Comparison of ENCODE assay signal across 1 cellular context in genomic region chr6:159038914-159039884, GRCh38.
TF ChIP-seq lines count a peak whose summit lies in the region.

No MANE protein-coding gene starts in this region.

TF ChIP-seq in GM12878, 131 proteins besides CTCF, POLR2A, EP300 and RAD21 (continued from another document and continues in another):
- TF ChIP-seq CREM (IDR thresholded peaks at IDR 0.05; ENCODE audit: low read depth) (peak; percentile 88), ZBED1 (IDR thresholded peaks at IDR 0.05; ENCODE audit: borderline replicate concordance) (no peak; the same call in 1 of the 2 replicates), RB1 (IDR thresholded peaks at IDR 0.05; ENCODE audit: borderline replicate concordance) (peak; percentile 52; the same call in 1 of the 2 replicates), FOXK2 (IDR thresholded peaks at IDR 0.05) (no peak), ATF7 (IDR thresholded peaks at IDR 0.05; ENCODE audit: low read depth) (peak; percentile 86), DPF2 (IDR thresholded peaks at IDR 0.05) (peak; percentile 99), BRCA1 (IDR thresholded peaks at IDR 0.05; ENCODE audit: low read depth, low read length) (no peak), TCF12 (IDR thresholded peaks at IDR 0.05; ENCODE audit: low read depth, low read length) (no peak), CBFB (IDR thresholded peaks at IDR 0.05; ENCODE audit: low read depth) (peak; percentile 91), CEBPB (IDR thresholded peaks at IDR 0.05; ENCODE audit: borderline replicate concordance in 1 of 2, low read depth in 2 of 2, low read length in 2 of 2) (peak; percentile 21 to 73; a peak in 2 of 4 replicates), STAT1 (conservative IDR thresholded peaks at IDR 0.05) (no peak), YBX1 (IDR thresholded peaks at IDR 0.05) (no peak), ASH2L (IDR thresholded peaks at IDR 0.05; ENCODE audit: borderline replicate concordance, low read depth) (peak; percentile 30; the same call in 1 of the 2 replicates), KAT2A (conservative IDR thresholded peaks at IDR 0.05; ENCODE audit: control insufficient read depth, low read depth, low read length) (no peak), MYB (IDR thresholded peaks at IDR 0.05; ENCODE audit: borderline replicate concordance, low read depth, low read length) (0 out of 2 replicates have a peak, but pooled peaks have one; percentile 43), BMI1 (IDR thresholded peaks at IDR 0.05; ENCODE audit: borderline replicate concordance) (peak; percentile 88; the same call in 1 of the 2 replicates), SUZ12 (IDR thresholded peaks at IDR 0.05; ENCODE audit: unreplicated experiment) (no peak), TCF3 (IDR thresholded peaks at IDR 0.05; ENCODE audit: borderline replicate concordance, insufficient read depth, low read depth, low read length) (no peak), CHD2 (IDR thresholded peaks at IDR 0.05; ENCODE audit: borderline replicate concordance, low read depth, low read length) (0 out of 2 replicates have a peak, but pooled peaks have one; percentile 20), NRF1 (conservative IDR thresholded peaks at IDR 0.05; ENCODE audit: low read depth, low read length) (no peak), ZNF207 (IDR thresholded peaks at IDR 0.05; ENCODE audit: borderline replicate concordance) (peak; percentile 50; the same call in 1 of the 2 replicates), BACH1 (IDR thresholded peaks at IDR 0.05; ENCODE audit: borderline replicate concordance) (peak; percentile 92; the same call in 1 of the 2 replicates), FOS (IDR thresholded peaks at IDR 0.05; ENCODE audit: borderline replicate concordance, extremely low read depth, insufficient read length) (no peak), RUNX3 (IDR thresholded peaks at IDR 0.05; ENCODE audit: low read length) (peak; percentile 99), SIN3A (IDR thresholded peaks at IDR 0.05; ENCODE audit: low read depth, low read length) (no peak), POLR2AphosphoS5 (IDR thresholded peaks at IDR 0.05; ENCODE audit: low read length) (no peak), LARP7 (IDR thresholded peaks at IDR 0.05) (no peak), NR2F1 (conservative IDR thresholded peaks at IDR 0.05) (peak; percentile 89), ZSCAN29 (IDR thresholded peaks at IDR 0.05) (no peak), SUPT20H (IDR thresholded peaks at IDR 0.05; ENCODE audit: borderline replicate concordance, control insufficient read depth, low read depth, low read length) (no peak), KDM1A (IDR thresholded peaks at IDR 0.05; ENCODE audit: borderline replicate concordance) (no peak), ESRRA (IDR thresholded peaks at IDR 0.05; ENCODE audit: low read length) (no peak), PML (IDR thresholded peaks at IDR 0.05; ENCODE audit: low read length) (no peak), STAT3 (IDR thresholded peaks at IDR 0.05; ENCODE audit: low read depth, low read length) (no peak), NFXL1 (IDR thresholded peaks at IDR 0.05; ENCODE audit: borderline replicate concordance) (no peak), REST (IDR thresholded peaks at IDR 0.05; ENCODE audit: low read depth, low read length) (no peak), NR2C2 (IDR thresholded peaks at IDR 0.05; ENCODE audit: borderline replicate concordance, control insufficient read depth, insufficient read length, low read depth) (no peak), SPI1 (IDR thresholded peaks at IDR 0.05; ENCODE audit: borderline replicate concordance, insufficient read depth, low read depth, low read length) (peak; percentile 91), TBL1XR1 (IDR thresholded peaks at IDR 0.05; ENCODE audit: low read depth, low read length) (peak; percentile 23; the same call in 1 of the 2 replicates), WRNIP1 (IDR thresholded peaks at IDR 0.05; ENCODE audit: borderline replicate concordance, low read depth, low read length) (no peak), RFX5 (IDR thresholded peaks at IDR 0.05; ENCODE audit: low read depth, low read length) (no peak), JUND (IDR thresholded peaks at IDR 0.05; ENCODE audit: low read depth, low read length) (no peak), RELB (IDR thresholded peaks at IDR 0.05; ENCODE audit: low read depth) (peak; percentile 86; the same call in 1 of the 2 replicates), ZNF24 (IDR thresholded peaks at IDR 0.05) (no peak), TARDBP (IDR thresholded peaks at IDR 0.05; ENCODE audit: borderline replicate concordance) (no peak), PKNOX1 (IDR thresholded peaks at IDR 0.05) (peak; percentile 44)
- TF ChIP-seq, protein P1, sequence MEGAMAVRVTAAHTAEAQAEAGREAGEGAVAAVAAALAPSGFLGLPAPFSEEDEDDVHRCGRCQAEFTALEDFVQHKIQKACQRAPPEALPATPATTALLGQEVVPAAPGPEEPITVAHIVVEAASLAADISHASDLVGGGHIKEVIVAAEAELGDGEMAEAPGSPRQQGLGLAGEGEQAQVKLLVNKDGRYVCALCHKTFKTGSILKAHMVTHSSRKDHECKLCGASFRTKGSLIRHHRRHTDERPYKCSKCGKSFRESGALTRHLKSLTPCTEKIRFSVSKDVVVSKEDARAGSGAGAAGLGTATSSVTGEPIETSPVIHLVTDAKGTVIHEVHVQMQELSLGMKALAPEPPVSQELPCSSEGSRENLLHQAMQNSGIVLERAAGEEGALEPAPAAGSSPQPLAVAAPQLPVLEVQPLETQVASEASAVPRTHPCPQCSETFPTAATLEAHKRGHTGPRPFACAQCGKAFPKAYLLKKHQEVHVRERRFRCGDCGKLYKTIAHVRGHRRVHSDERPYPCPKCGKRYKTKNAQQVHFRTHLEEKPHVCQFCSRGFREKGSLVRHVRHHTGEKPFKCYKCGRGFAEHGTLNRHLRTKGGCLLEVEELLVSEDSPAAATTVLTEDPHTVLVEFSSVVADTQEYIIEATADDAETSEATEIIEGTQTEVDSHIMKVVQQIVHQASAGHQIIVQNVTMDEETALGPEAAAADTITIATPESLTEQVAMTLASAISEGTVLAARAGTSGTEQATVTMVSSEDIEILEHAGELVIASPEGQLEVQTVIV (IDR thresholded peaks at IDR 0.05; ENCODE audit: borderline replicate concordance, partially characterized antibody) = no peak
- TF ChIP-seq, protein P2, sequence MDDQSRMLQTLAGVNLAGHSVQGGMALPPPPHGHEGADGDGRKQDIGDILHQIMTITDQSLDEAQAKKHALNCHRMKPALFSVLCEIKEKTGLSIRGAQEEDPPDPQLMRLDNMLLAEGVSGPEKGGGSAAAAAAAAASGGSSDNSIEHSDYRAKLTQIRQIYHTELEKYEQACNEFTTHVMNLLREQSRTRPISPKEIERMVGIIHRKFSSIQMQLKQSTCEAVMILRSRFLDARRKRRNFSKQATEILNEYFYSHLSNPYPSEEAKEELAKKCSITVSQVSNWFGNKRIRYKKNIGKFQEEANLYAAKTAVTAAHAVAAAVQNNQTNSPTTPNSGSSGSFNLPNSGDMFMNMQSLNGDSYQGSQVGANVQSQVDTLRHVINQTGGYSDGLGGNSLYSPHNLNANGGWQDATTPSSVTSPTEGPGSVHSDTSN (IDR thresholded peaks at IDR 0.05; ENCODE audit: insufficient replicate concordance, low read depth, low read length) = no peak
- TF ChIP-seq, protein P3, sequence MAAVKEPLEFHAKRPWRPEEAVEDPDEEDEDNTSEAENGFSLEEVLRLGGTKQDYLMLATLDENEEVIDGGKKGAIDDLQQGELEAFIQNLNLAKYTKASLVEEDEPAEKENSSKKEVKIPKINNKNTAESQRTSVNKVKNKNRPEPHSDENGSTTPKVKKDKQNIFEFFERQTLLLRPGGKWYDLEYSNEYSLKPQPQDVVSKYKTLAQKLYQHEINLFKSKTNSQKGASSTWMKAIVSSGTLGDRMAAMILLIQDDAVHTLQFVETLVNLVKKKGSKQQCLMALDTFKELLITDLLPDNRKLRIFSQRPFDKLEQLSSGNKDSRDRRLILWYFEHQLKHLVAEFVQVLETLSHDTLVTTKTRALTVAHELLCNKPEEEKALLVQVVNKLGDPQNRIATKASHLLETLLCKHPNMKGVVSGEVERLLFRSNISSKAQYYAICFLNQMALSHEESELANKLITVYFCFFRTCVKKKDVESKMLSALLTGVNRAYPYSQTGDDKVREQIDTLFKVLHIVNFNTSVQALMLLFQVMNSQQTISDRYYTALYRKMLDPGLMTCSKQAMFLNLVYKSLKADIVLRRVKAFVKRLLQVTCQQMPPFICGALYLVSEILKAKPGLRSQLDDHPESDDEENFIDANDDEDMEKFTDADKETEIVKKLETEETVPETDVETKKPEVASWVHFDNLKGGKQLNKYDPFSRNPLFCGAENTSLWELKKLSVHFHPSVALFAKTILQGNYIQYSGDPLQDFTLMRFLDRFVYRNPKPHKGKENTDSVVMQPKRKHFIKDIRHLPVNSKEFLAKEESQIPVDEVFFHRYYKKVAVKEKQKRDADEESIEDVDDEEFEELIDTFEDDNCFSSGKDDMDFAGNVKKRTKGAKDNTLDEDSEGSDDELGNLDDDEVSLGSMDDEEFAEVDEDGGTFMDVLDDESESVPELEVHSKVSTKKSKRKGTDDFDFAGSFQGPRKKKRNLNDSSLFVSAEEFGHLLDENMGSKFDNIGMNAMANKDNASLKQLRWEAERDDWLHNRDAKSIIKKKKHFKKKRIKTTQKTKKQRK (IDR thresholded peaks at IDR 0.05; ENCODE audit: low read depth, low read length) = no peak
- TF ChIP-seq, protein P4, sequence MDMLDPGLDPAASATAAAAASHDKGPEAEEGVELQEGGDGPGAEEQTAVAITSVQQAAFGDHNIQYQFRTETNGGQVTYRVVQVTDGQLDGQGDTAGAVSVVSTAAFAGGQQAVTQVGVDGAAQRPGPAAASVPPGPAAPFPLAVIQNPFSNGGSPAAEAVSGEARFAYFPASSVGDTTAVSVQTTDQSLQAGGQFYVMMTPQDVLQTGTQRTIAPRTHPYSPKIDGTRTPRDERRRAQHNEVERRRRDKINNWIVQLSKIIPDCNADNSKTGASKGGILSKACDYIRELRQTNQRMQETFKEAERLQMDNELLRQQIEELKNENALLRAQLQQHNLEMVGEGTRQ (IDR thresholded peaks at IDR 0.05; ENCODE audit: borderline replicate concordance, low read depth, low read length) = no peak
- TF ChIP-seq, protein P5, sequence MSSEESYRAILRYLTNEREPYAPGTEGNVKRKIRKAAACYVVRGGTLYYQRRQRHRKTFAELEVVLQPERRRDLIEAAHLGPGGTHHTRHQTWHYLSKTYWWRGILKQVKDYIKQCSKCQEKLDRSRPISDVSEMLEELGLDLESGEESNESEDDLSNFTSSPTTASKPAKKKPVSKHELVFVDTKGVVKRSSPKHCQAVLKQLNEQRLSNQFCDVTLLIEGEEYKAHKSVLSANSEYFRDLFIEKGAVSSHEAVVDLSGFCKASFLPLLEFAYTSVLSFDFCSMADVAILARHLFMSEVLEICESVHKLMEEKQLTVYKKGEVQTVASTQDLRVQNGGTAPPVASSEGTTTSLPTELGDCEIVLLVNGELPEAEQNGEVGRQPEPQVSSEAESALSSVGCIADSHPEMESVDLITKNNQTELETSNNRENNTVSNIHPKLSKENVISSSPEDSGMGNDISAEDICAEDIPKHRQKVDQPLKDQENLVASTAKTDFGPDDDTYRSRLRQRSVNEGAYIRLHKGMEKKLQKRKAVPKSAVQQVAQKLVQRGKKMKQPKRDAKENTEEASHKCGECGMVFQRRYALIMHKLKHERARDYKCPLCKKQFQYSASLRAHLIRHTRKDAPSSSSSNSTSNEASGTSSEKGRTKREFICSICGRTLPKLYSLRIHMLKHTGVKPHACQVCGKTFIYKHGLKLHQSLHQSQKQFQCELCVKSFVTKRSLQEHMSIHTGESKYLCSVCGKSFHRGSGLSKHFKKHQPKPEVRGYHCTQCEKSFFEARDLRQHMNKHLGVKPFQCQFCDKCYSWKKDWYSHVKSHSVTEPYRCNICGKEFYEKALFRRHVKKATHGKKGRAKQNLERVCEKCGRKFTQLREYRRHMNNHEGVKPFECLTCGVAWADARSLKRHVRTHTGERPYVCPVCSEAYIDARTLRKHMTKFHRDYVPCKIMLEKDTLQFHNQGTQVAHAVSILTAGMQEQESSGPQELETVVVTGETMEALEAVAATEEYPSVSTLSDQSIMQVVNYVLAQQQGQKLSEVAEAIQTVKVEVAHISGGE (CRISPR knock-in tag; IDR thresholded peaks at IDR 0.05) = no peak
